ENCODE assay signal across 13 cellular contexts in genomic region chr2:61911510-61911909, GRCh38. TPM values are rescaled to one million over a fixed set of nuclear protein-coding genes. Genes with fewer than 3 reads are reported as not detected.
DNase-seq lines count a peak whose midpoint lies in the region; ATAC-seq and TF ChIP-seq lines count a peak whose summit lies in the region.
"Had no signal": no experiment of that assay in that cellular context is flagged by ENCODE, and none has a peak within 500 bp of the region (broad histone marks: within the 10 kb centered on the region; RNA-seq: fewer than 3 reads in every experiment).

No MANE protein-coding gene starts in this region.

- H3K27me3 ChIP-seq in SK-N-SH (ENCODE audit: insufficient read depth) (no peaks in the 10 kb centered on the region), heart left ventricle (no peaks in the 10 kb centered on the region)

- 79% methylated on average over 4 of the region's 4 CpGs for WGBS in SK-N-SH (ENCODE audit: low lambda C conversion rate)
- 83 to 92% (median 89%) methylated on average over 4 of the region's 4 CpGs for WGBS in heart left ventricle, 4 donors

- CTCF ChIA-PET in SK-N-SH (lab: Yijun Ruan, JAX), result interaction anchor here (1.6 kb wide), 1 partner anchor 499 kb away, joined by 7 read pairs; no protein-coding TSS in a partner anchor

- 0 out of 4 replicates have a peak, but pooled peaks cover 0 to 3% of the 10 kb centered on the region in 2 experiments for H3K4me1 ChIP-seq in SK-N-SH (ENCODE audit: control insufficient read depth in 1 of 2, insufficient read depth in 2 of 2, low read depth in 1 of 2, low read length in 1 of 2)
- peaks cover 0 to 39% (median 13%) of the 10 kb centered on the region in 12 donors for H3K4me1 ChIP-seq in heart left ventricle

- no peak overlapping the region for H3K9ac ChIP-seq in SK-N-SH

- peak; percentile 43; the same call in 1 of the 2 replicates for TF ChIP-seq RAD21 in SK-N-SH (IDR thresholded peaks at IDR 0.05; ENCODE audit: low read length)

- H2AFZ ChIP-seq in SK-N-SH (ENCODE audit: low read depth), result no peak overlapping the region

- peaks cover 18% of the 10 kb centered on the region for H3K79me2 ChIP-seq in SK-N-SH (ENCODE audit: insufficient read depth)

- H3F3A ChIP-seq in SK-N-SH (replicated peaks; ENCODE audit: insufficient read depth), result peaks cover 7% of the 10 kb centered on the region

- H3K9me3 ChIP-seq in SK-N-SH (no peaks in the 10 kb centered on the region), heart left ventricle (no peaks in the 10 kb centered on the region)

- intact Hi-C loops in heart left ventricle (cut with DNase I), result loop anchor here in 3 of 10 donors (10.0 kb wide), 3 partner anchors 283 to 863 kb away; partner anchors contain the start of gene B3GNT2 (in 1 of the 3)

- ATAC-seq in heart left ventricle (peak in 3 of 4 donors; percentile 62 to 79 (median 76)), GM19463 (IDR thresholded peaks at IDR 0.05; ENCODE audit: unreplicated experiment) (no peak)

- H3K4me3 ChIP-seq in SK-N-SH (ENCODE audit: low read depth in 2 of 2, low read length in 1 of 2) (no peak overlapping the region), heart left ventricle (no peak overlapping the region)
- H3K4me3 ChIP-seq: lung, SK-N-MC had no signal

- TF ChIP-seq EP300 in SK-N-SH (IDR thresholded peaks at IDR 0.05; ENCODE audit: borderline replicate concordance in 1 of 2, low read depth in 1 of 2, low read length in 1 of 2), result no peak

- no peak for TF ChIP-seq POLR2A in heart left ventricle (IDR thresholded peaks at IDR 0.05)

- H4K20me1 ChIP-seq in SK-N-SH (ENCODE audit: insufficient read depth), result no peaks in the 10 kb centered on the region

- H3K9me2 ChIP-seq in SK-N-SH, result no peaks in the 10 kb centered on the region

- no peak overlapping the region for H3K27ac ChIP-seq in SK-N-SH (ENCODE audit: low read depth in 2 of 2, low read length in 1 of 2)
- peak overlapping the region in 1 of 12 donors; percentile 7 for H3K27ac ChIP-seq in heart left ventricle
- H3K27ac ChIP-seq: SK-N-MC had no signal

- no peaks in the 10 kb centered on the region for H3K36me3 ChIP-seq in SK-N-SH (replicated peaks in 1 of 2; ENCODE audit: control insufficient read depth in 1 of 2, insufficient read depth in 2 of 2, low read length in 1 of 2)
- H3K36me3 ChIP-seq in heart left ventricle, result peaks cover 0 to 7% (median 0%) of the 10 kb centered on the region in 9 donors

- DNase-seq in AML-193 (lab: John Stamatoyannopoulos, UW) (peak; percentile 10 to 46), SK-N-SH (no peak), heart left ventricle (no peak), NCI-H128 (lab: John Stamatoyannopoulos, UW; ENCODE audit: unreplicated experiment) (no peak), OCI-M2 (lab: John Stamatoyannopoulos, UW; ENCODE audit: unreplicated experiment) (no peak)
- no peak for DNase-seq in stimulated activated CD4-positive, alpha-beta T cell treated with anti-CD3 and anti-CD28 coated beads, Interleukin-4, amount 100 ng/mL, for 1 hour
- DNase-seq: activated CD4-positive, alpha-beta memory T cell treated with anti-CD3 and anti-CD28 coated beads for 36 hours; foreskin fibroblast; NCI-H1436 treated with DMSO at 0.1 percent for 48 hours had no signal

- POLR2A ChIA-PET in SK-N-SH (lab: Yijun Ruan, JAX), result no interaction called here

- TF ChIP-seq CTCF in GM12873 (IDR thresholded peaks at IDR 0.05; ENCODE audit: insufficient read depth, low read depth, low read length, missing control alignments), result peak; percentile 47
- TF ChIP-seq CTCF in SK-N-SH (IDR thresholded peaks at IDR 0.05), result peak; percentile 19; the same call in 1 of the 2 replicates
- TF ChIP-seq CTCF in heart left ventricle (IDR thresholded peaks at IDR 0.05), result peak in 6 of 12 donors; percentile 18 to 44 (median 34)

- no peak overlapping the region for H3K4me2 ChIP-seq in SK-N-SH

TF ChIP-seq in SK-N-SH, 30 proteins besides CTCF, POLR2A, EP300 and RAD21:
- TF ChIP-seq ELF1 (IDR thresholded peaks at IDR 0.05), result no peak
- no peak for TF ChIP-seq GATA2 (CRISPR knock-in tag; IDR thresholded peaks at IDR 0.05)
- TF ChIP-seq NRF1 (IDR thresholded peaks at IDR 0.05; ENCODE audit: low read depth, low read length), result no peak
- TF ChIP-seq TEAD4 (IDR thresholded peaks at IDR 0.05; ENCODE audit: borderline replicate concordance, insufficient read depth), result no peak
- no peak for TF ChIP-seq SIN3A (IDR thresholded peaks at IDR 0.05; ENCODE audit: borderline replicate concordance, low read depth, low read length)
- TF ChIP-seq TCF12 (IDR thresholded peaks at IDR 0.05), result no peak
- no peak for TF ChIP-seq ZBTB33 (IDR thresholded peaks at IDR 0.05; ENCODE audit: borderline replicate concordance, low read depth)

RNA-seq across cellular contexts. Expression of gene COMMD1, which starts 6.0 kb away (rescaled TPM):
- polyA plus RNA-seq in SK-N-SH (2012; rRNA removed), result 32.5 and 33.1 TPM in 2 replicates
- 35.5 and 47.0 TPM in 2 replicates for polyA plus RNA-seq in SK-N-SH (2012; cell fraction: cytosol; rRNA removed)
- 25.2 and 25.9 TPM in 2 replicates for polyA plus RNA-seq in SK-N-SH (2012; cell fraction: nucleus; rRNA removed)
- total RNA-seq in heart left ventricle, result 10 to 100 TPM; 50.1 to 79.6 (median 64.2) TPM
- polyA plus RNA-seq in heart left ventricle, result 10 to 100 TPM; 71.4 to 99.5 TPM

RNA-seq across cellular contexts. Expression of gene CCT4, which starts 23.1 kb away (rescaled TPM):
- polyA plus RNA-seq in SK-N-SH (2012; rRNA removed) (75.0 and 75.1 TPM in 2 replicates), heart left ventricle (100 to 1,000 TPM in 1 of 2 donors, 10 to 100 TPM in 1; 42.1 to 170 TPM)
- polyA plus RNA-seq in SK-N-SH (2012; cell fraction: cytosol; rRNA removed), result 105 and 118 TPM in 2 replicates
- 35.3 and 62.2 TPM in 2 replicates for polyA plus RNA-seq in SK-N-SH (2012; cell fraction: nucleus; rRNA removed)
- 100 to 1,000 TPM in 4 of 9 donors, 10 to 100 TPM in 5; 50.1 to 130 (median 96.9) TPM for total RNA-seq in heart left ventricle

RNA-seq across cellular contexts. Expression of gene FAM161A, which starts 57.6 kb away (rescaled TPM):
- 0.90 and 1.2 TPM in 2 replicates for polyA plus RNA-seq in SK-N-SH (2012; rRNA removed)
- polyA plus RNA-seq in SK-N-SH (2012; cell fraction: cytosol; rRNA removed), result 0.81 and 1.3 TPM in 2 replicates
- 2.9 and 4.8 TPM in 2 replicates for polyA plus RNA-seq in SK-N-SH (2012; cell fraction: nucleus; rRNA removed)
- 1 to 10 TPM in 8 of 9 donors, under 1 TPM in 1; 0.56 to 2.9 (median 2.3) TPM for total RNA-seq in heart left ventricle
- polyA plus RNA-seq in heart left ventricle, result 1 to 10 TPM in 1 of 2 donors, under 1 TPM in 1; 0.84 to 4.4 TPM

Comparison
In these comparisons a context has a peak if more than half of its experiments do, and no peak if none do; other contexts are left out.
1. DNase-seq: peak in AML-193 (2 of 2); none in SK-N-SH (single experiment), heart left ventricle (0 of 5), stimulated activated CD4-positive, alpha-beta T cell treated with anti-CD3 and anti-CD28 coated beads, Interleukin-4, amount 100 ng/mL, for 1 hour (single experiment), NCI-H128 (single experiment) and OCI-M2 (single experiment).